Comparison of ENCODE assay signal across 8 cellular contexts in genomic region chr14:77593501-77593911, GRCh38. TPM values are rescaled to one million over a fixed set of nuclear protein-coding genes. Genes with fewer than 3 reads are reported as not detected.
DNase-seq lines count a peak whose midpoint lies in the region; ATAC-seq and TF ChIP-seq lines count a peak whose summit lies in the region.

No MANE protein-coding gene starts in this region.

- WGBS in mesenchymal stem cell, result no CpG with 5 or more reads among the region's 2 CpGs

- H3K4me3 ChIP-seq in mesenchymal stem cell (ENCODE audit: insufficient read depth in 1 of 2, low read depth in 1 of 2, low read length in 2 of 2), result no peak overlapping the region

- H2BK15ac ChIP-seq in mesenchymal stem cell (ENCODE audit: low read depth, poor library complexity, severe bottlenecking), result no peak overlapping the region

- H3K4ac ChIP-seq in mesenchymal stem cell (ENCODE audit: low read depth in 1 of 2, low read length in 2 of 2), result no peak overlapping the region

- TF ChIP-seq CTCF in VCaP (conservative IDR thresholded peaks at IDR 0.05), result no peak

- no peak overlapping the region for H2BK120ac ChIP-seq in mesenchymal stem cell (ENCODE audit: low read depth, low read length)

- no peak overlapping the region for H3K4me2 ChIP-seq in mesenchymal stem cell (ENCODE audit: low read length, poor library complexity, severe bottlenecking)

- H2AK5ac ChIP-seq in mesenchymal stem cell (ENCODE audit: low read length, severe bottlenecking), result no peak overlapping the region

- H3K79me1 ChIP-seq in mesenchymal stem cell (replicated peaks; ENCODE audit: low read length, poor library complexity, severe bottlenecking), result peaks cover 11% of the 10 kb centered on the region

- H2AFZ ChIP-seq in mesenchymal stem cell (ENCODE audit: low read depth, low read length), result no peak overlapping the region

- no peak overlapping the region for H4K91ac ChIP-seq in mesenchymal stem cell (ENCODE audit: low read length)

- peak; percentile 50 for ATAC-seq in GM19397 (IDR thresholded peaks at IDR 0.05; ENCODE audit: unreplicated experiment)
- peak; percentile 77 for ATAC-seq in HG03565 (IDR thresholded peaks at IDR 0.05; ENCODE audit: unreplicated experiment)

- no peak overlapping the region for H2BK12ac ChIP-seq in mesenchymal stem cell (ENCODE audit: low read length in 2 of 2)

- no peak overlapping the region for H3K14ac ChIP-seq in mesenchymal stem cell (ENCODE audit: low read length in 2 of 2)

- no peak overlapping the region for H4K8ac ChIP-seq in mesenchymal stem cell (ENCODE audit: low read length)

- H3K9ac ChIP-seq in mesenchymal stem cell (ENCODE audit: low read length), result no peak overlapping the region

- H2BK5ac ChIP-seq in mesenchymal stem cell (ENCODE audit: low read depth, low read length, poor library complexity, severe bottlenecking), result no peak overlapping the region

- DNase-seq in CD1c-positive myeloid dendritic cell (ENCODE audit: extremely low spot score), result peak; percentile 85
- DNase-seq in mesenchymal stem cell, result peak; percentile 28
- no peak for DNase-seq in Ammon's horn (ENCODE audit: low spot score)
- no peak for DNase-seq in amniotic stem cell (lab: John Stamatoyannopoulos, UW)
- no peak for DNase-seq in stimulated activated CD4-positive, alpha-beta T cell treated with anti-CD3 and anti-CD28 coated beads, Interleukin-4, amount 100 ng/mL, for 24 hours

- no peak overlapping the region for H3K23ac ChIP-seq in mesenchymal stem cell (ENCODE audit: low read length in 2 of 2)

- H3K27ac ChIP-seq in VCaP, result peak overlapping the region; percentile 15; the same call in 1 of the 2 replicates
- H3K27ac ChIP-seq in mesenchymal stem cell (ENCODE audit: low read length, poor library complexity, severe bottlenecking), result peak overlapping the region; percentile 78

- peaks cover 4 to 29% of the 10 kb centered on the region in 2 experiments for H3K36me3 ChIP-seq in mesenchymal stem cell (ENCODE audit: control insufficient read depth in 1 of 2, insufficient read depth in 2 of 2, low read depth in 1 of 2, low read length in 2 of 2)

- H3K9me3 ChIP-seq in mesenchymal stem cell (ENCODE audit: control insufficient read depth, low read length), result no peaks in the 10 kb centered on the region

- H3K4me1 ChIP-seq in mesenchymal stem cell (ENCODE audit: control insufficient read depth, insufficient read depth, low read depth, low read length), result peaks cover 10% of the 10 kb centered on the region

- H3K27me3 ChIP-seq in mesenchymal stem cell (ENCODE audit: control insufficient read depth in 1 of 2, insufficient read depth in 1 of 2, low read length in 2 of 2), result no peaks in the 10 kb centered on the region

- no peak overlapping the region for H3K18ac ChIP-seq in mesenchymal stem cell (ENCODE audit: low read depth in 1 of 2, low read length in 2 of 2)

RNA-seq across cellular contexts. Expression of gene SPTLC2, which starts 22.9 kb away (rescaled TPM):
- 16.1 TPM for polyA plus RNA-seq in mesenchymal stem cell (2013, experiment 1 of 2)
- polyA plus RNA-seq in mesenchymal stem cell (2013, experiment 2 of 2), result 15.5 TPM

Comparison
In these comparisons a context has a peak if more than half of its experiments do, and no peak if none do; other contexts are left out.
1. DNase-seq: peak in CD1c-positive myeloid dendritic cell (single experiment) and mesenchymal stem cell (single experiment); none in Ammon's horn (single experiment), amniotic stem cell (single experiment) and stimulated activated CD4-positive, alpha-beta T cell treated with anti-CD3 and anti-CD28 coated beads, Interleukin-4, amount 100 ng/mL, for 24 hours (single experiment).